ENCODE assay signal across 5 cellular contexts in genomic region chr7:156843582-156843981, GRCh38. TPM values are rescaled to one million over a fixed set of nuclear protein-coding genes. Genes with fewer than 3 reads are reported as not detected.
A peak's percentile ranks its signal among the peaks of the same experiment; 100 is the strongest.
DNase-seq lines count a peak whose midpoint lies in the region; ATAC-seq, FAIRE-seq and TF ChIP-seq lines count a peak whose summit lies in the region.
"Not testable (repeated sequence)": the region's sequence is repeated elsewhere in the genome, so short reads cannot be mapped to it uniquely, and the experiment has no call there.

No MANE protein-coding gene starts in this region.

- peaks cover 94% of the 10 kb centered on the region for H3K79me2 ChIP-seq in K562 (ENCODE audit: control insufficient read depth, insufficient read depth, low read length)
- peaks cover 28% of the 10 kb centered on the region for H3K79me2 ChIP-seq in parathyroid adenoma

- not testable (repeated sequence) for ATAC-seq in WTC11, K562

- not testable (repeated sequence) for H3K9me3 ChIP-seq in HEK293 (ENCODE audit: control insufficient read depth, insufficient read depth, low read depth, low read length); K562 (replicated peaks; ENCODE audit: control insufficient read depth, insufficient read depth, low read depth, low read length); cardiac muscle cell (ENCODE audit: low read depth); parathyroid adenoma (ENCODE audit: control insufficient read depth, low read length)

- not testable (repeated sequence) for H3K4me3 ChIP-seq in HEK293 (ENCODE audit: low read depth, low read length); K562; cardiac muscle cell
- peak overlapping the region; percentile 41 for H3K4me3 ChIP-seq in parathyroid adenoma (ENCODE audit: low read depth, low read length)

- H3K27me3 ChIP-seq in K562 (ENCODE audit: control insufficient read depth in 2 of 2, insufficient read depth in 2 of 2, low read length in 2 of 2); cardiac muscle cell; parathyroid adenoma (ENCODE audit: control insufficient read depth, insufficient read depth, low read length): not testable (repeated sequence)

- in situ Hi-C loops in K562 (cut with MboI), result not testable (repeated sequence)

- not testable (repeated sequence) for H3K36me3 ChIP-seq in HEK293 (ENCODE audit: control insufficient read depth in 2 of 2, insufficient read depth in 1 of 2, low read length in 2 of 2); K562 (ENCODE audit: control insufficient read depth, insufficient read depth, low read length); cardiac muscle cell; parathyroid adenoma (ENCODE audit: control insufficient read depth, insufficient read depth, low read length)

- H3K27me3 Mint-ChIP-seq in WTC11 (ENCODE audit: low read depth), result not testable (repeated sequence)

- 75% methylated on average over 6 of the region's 6 CpGs for WGBS in K562 (ENCODE audit: insufficient coverage, low coverage, missing lambda C conversion rate)

- TF ChIP-seq CTCF in HEK293 (tag by site-specific recombination; IDR thresholded peaks at IDR 0.05); WTC11 (IDR thresholded peaks at IDR 0.05); K562 (IDR thresholded peaks at IDR 0.05 in 2 of 3, conservative IDR thresholded peaks at IDR 0.05 in 1 of 3; ENCODE audit: insufficient read depth in 2 of 3, low read depth in 1 of 3, low read length in 3 of 3); cardiac muscle cell (IDR thresholded peaks at IDR 0.05; ENCODE audit: low read depth, low read length); parathyroid adenoma (IDR thresholded peaks at IDR 0.05): not testable (repeated sequence)

- not testable (repeated sequence) for BruUV-seq in K562 (replicated peaks; lab: Mats Ljungman, UMichigan)

- H3K4me2 ChIP-seq in K562 (ENCODE audit: insufficient read depth, low read length) (peak overlapping the region; percentile 75; the same call in 1 of the 2 replicates), parathyroid adenoma (ENCODE audit: low read length) (peak overlapping the region; percentile 39)

- H3K4me3 Mint-ChIP-seq in WTC11, result not testable (repeated sequence)

- H3K9me1 ChIP-seq in K562 (ENCODE audit: control insufficient read depth, insufficient read depth, low read length), result not testable (repeated sequence)

- H3K27ac ChIP-seq in HEK293 (ENCODE audit: extremely low read depth, low read depth, low read length), result not testable (repeated sequence)
- peak overlapping the region; percentile 77; the same call in 1 of the 3 replicates for H3K27ac ChIP-seq in K562 (ENCODE audit: extremely low read depth, low read depth, low read length)
- peak overlapping the region; percentile 87 for H3K27ac ChIP-seq in cardiac muscle cell
- H3K27ac ChIP-seq in parathyroid adenoma, result peak overlapping the region; percentile 75

- H3K36me3 Mint-ChIP-seq in WTC11, result not testable (repeated sequence)

- not testable (repeated sequence) for H3K27ac Mint-ChIP-seq in WTC11

- H4K20me1 ChIP-seq in K562 (replicated peaks; ENCODE audit: control insufficient read depth, insufficient read depth, low read length), result not testable (repeated sequence)

- H3K9me3 Mint-ChIP-seq in WTC11, result not testable (repeated sequence)

- TF ChIP-seq POLR2A in K562 (conservative IDR thresholded peaks at IDR 0.05), result not testable (repeated sequence)

- POLR2A ChIA-PET in HEK293 (lab: Yijun Ruan, JAX); WTC11 (lab: Charles Lee): not testable (repeated sequence)
- POLR2A ChIA-PET in K562 (lab: Yijun Ruan, JAX), result interaction anchor here (0.8 to 2.3 kb wide), 4 partner anchors 11 to 202 kb away, joined by 3 to 21 read pairs (median 5); no protein-coding TSS in a partner anchor

- TF ChIP-seq RAD21 in K562 (CRISPR knock-in tag; conservative IDR thresholded peaks at IDR 0.05 in 1 of 2, IDR thresholded peaks at IDR 0.05 in 1 of 2), result not testable (repeated sequence)

- H3K4me1 ChIP-seq in HEK293 (ENCODE audit: control insufficient read depth, insufficient read depth, low read length), result not testable (repeated sequence)
- H3K4me1 ChIP-seq in K562 (replicated peaks in 1 of 2; ENCODE audit: control insufficient read depth in 2 of 2, insufficient read depth in 2 of 2, low read length in 2 of 2) (peaks cover 27 to 38% of the 10 kb centered on the region in 2 experiments), cardiac muscle cell (ENCODE audit: low read depth) (peaks cover 29% of the 10 kb centered on the region), parathyroid adenoma (peaks cover 29% of the 10 kb centered on the region)

- intact Hi-C loops in K562 (cut with micrococcal nuclease), result loop anchor here (2.0 kb wide), 1 partner anchor 49 kb away; the partner anchor contains the start of gene LMBR1

- not testable (repeated sequence) for H2AFZ ChIP-seq in K562 (ENCODE audit: low read depth, low read length); parathyroid adenoma

- TF ChIP-seq EP300 in K562 (IDR thresholded peaks at IDR 0.05; ENCODE audit: low read length), result not testable (repeated sequence)

- CTCF ChIA-PET in HEK293 (lab: Yijun Ruan, JAX); K562 (lab: Yijun Ruan, JAX; ENCODE audit: low intra/inter-chr PET ratio): not testable (repeated sequence)
- CTCF ChIA-PET in WTC11 (lab: Charles Lee), result interaction anchor here (1.2 to 1.7 kb wide), 3 partner anchors 23 to 61 kb away, joined by 4 to 6 read pairs (median 4); partner anchors contain the start of gene LMBR1

- not testable (repeated sequence) for DNase-seq in WTC11 (ENCODE audit: low spot score); K562 (ENCODE audit: extremely low read depth in 1 of 4, low spot score in 3 of 4); cardiac muscle cell (ENCODE audit: low read depth in 1 of 2, low spot score in 1 of 2)

- H3K4me1 Mint-ChIP-seq in WTC11, result not testable (repeated sequence)

- not testable (repeated sequence) for H3K9ac ChIP-seq in K562 (ENCODE audit: insufficient read depth in 1 of 2, low read depth in 2 of 2, low read length in 2 of 2); parathyroid adenoma

- not testable (repeated sequence) for FAIRE-seq in K562 (lab: Jason Lieb, UNC)

TF ChIP-seq in HEK293, 187 proteins besides CTCF, POLR2A, EP300 and RAD21:
- peak; percentile 74 for TF ChIP-seq ZNF121 (tag by site-specific recombination; IDR thresholded peaks at IDR 0.05)
TF ChIP-seq in HEK293: peak in this region for 1; not testable (repeated sequence) for 186.

TF ChIP-seq in WTC11, 78 proteins besides CTCF, POLR2A, EP300 and RAD21:
- TF ChIP-seq ZNF121 (CRISPR knock-in tag; IDR thresholded peaks at IDR 0.05), result peak; percentile 43; the same call in 1 of the 2 replicates

TF ChIP-seq in K562, 482 proteins besides CTCF, POLR2A, EP300 and RAD21:
- peak; percentile 16 for TF ChIP-seq RBM25 (IDR thresholded peaks at IDR 0.05; ENCODE audit: low read depth, low read length, severe bottlenecking)
- TF ChIP-seq, protein P1, sequence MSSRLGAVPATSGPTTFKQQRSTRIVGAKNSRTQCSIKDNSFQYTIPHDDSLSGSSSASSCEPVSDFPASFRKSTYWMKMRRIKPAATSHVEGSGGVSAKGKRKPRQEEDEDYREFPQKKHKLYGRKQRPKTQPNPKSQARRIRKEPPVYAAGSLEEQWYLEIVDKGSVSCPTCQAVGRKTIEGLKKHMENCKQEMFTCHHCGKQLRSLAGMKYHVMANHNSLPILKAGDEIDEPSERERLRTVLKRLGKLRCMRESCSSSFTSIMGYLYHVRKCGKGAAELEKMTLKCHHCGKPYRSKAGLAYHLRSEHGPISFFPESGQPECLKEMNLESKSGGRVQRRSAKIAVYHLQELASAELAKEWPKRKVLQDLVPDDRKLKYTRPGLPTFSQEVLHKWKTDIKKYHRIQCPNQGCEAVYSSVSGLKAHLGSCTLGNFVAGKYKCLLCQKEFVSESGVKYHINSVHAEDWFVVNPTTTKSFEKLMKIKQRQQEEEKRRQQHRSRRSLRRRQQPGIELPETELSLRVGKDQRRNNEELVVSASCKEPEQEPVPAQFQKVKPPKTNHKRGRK (tag; IDR thresholded peaks at IDR 0.05), result peak; percentile 37; the same call in 1 of the 2 replicates
- peak; percentile 27; the same call in 1 of the 2 replicates for TF ChIP-seq MIER1 (IDR thresholded peaks at IDR 0.05; ENCODE audit: low read depth)
- peak; percentile 85 for TF ChIP-seq BCOR (IDR thresholded peaks at IDR 0.05)
- TF ChIP-seq ZNF121 (CRISPR knock-in tag; conservative IDR thresholded peaks at IDR 0.05), result peak; percentile 94

RNA-seq across cellular contexts. Expression of gene LMBR1, which starts 49.4 kb away (rescaled TPM):
- total RNA-seq in WTC11 (2021), result 55.6 to 57.3 TPM (median 56.5 TPM) in 3 replicates
- 221 and 364 TPM in 2 replicates for total RNA-seq in K562 (2011; cell fraction: chromatin; rRNA removed; ENCODE audit: low replicate concordance)
- 125 and 149 TPM in 2 replicates for total RNA-seq in K562 (2011; cell fraction: nucleolus; rRNA removed)
- 218 and 331 TPM in 2 replicates for total RNA-seq in K562 (2011; cell fraction: nucleoplasm; rRNA removed)
- 74.6 and 136 TPM in 2 replicates for total RNA-seq in K562 (2014; rRNA removed)
- total RNA-seq in K562 (2014; rRNA removed; fragmentation: Illumina TruSeq; extraction: Trizol), result 59.9 and 67.3 TPM in 2 replicates
- 58.5 and 61.7 TPM in 2 replicates for total RNA-seq in K562 (2015; rRNA removed; fragmentation: Illumina TruSeq; extraction: Trizol)
- total RNA-seq in K562 (2021), result 89.1 and 90.0 TPM in 2 replicates
- polyA plus RNA-seq in K562 (2011; rRNA removed), result 33.6 and 82.0 TPM in 2 replicates
- 36.1 and 51.5 TPM in 2 replicates for polyA plus RNA-seq in K562 (2011; cell fraction: cytosol; rRNA removed)
- polyA plus RNA-seq in K562 (2011; cell fraction: nucleus; rRNA removed), result 136 and 225 TPM in 2 replicates
- polyA plus RNA-seq in K562 (2012), result 38.8 and 45.6 TPM in 2 replicates
- polyA plus RNA-seq in K562 (2014; fragmentation: Illumina TruSeq; extraction: Trizol), result 49.8 and 49.9 TPM in 2 replicates
- polyA plus RNA-seq in K562 (2014; fragmentation: Nextera tagmentation; extraction: Ambion mirVana), result 1 to 10 TPM; 7.7 to 9.6 TPM
- polyA plus RNA-seq in K562 (2014; rRNA removed), result 49.0 and 50.9 TPM in 2 replicates
- 80.1 and 153 TPM in 2 replicates for polyA minus RNA-seq in K562 (2011; rRNA and poly(A)+ RNA removed)
- polyA minus RNA-seq in K562 (2011; cell fraction: cytosol; rRNA and poly(A)+ RNA removed), result 53.8 and 63.2 TPM in 2 replicates
- 191 and 204 TPM in 2 replicates for polyA minus RNA-seq in K562 (2011; cell fraction: nucleus; rRNA and poly(A)+ RNA removed)
- total RNA-seq in cardiac muscle cell, result 41.1 and 78.0 TPM in 2 replicates
- polyA plus RNA-seq in cardiac muscle cell, result 49.9 and 62.3 TPM in 2 replicates
